In the genomic region with DNA sequence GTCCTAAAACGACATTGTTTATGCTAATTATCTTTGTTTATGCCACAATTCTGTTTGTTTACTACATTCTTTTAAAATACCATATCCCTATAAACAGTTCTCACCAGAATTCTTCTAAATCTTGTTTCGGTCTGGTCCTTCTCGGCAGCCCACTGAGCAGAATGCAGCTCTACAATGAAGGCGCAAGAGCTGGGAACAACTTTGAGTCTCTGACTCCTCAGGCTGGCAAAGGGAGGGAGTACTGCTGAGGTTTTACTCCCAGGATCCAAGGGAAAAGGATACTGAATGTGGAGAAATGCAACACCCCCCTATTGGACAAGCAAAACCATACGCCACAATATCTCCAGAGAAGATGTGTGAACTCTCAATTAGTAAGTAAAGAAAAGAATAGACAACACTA, we compare ENCODE assay signal across 1 cellular context.
TF ChIP-seq lines count a peak whose summit lies in the region.

No MANE protein-coding gene starts in this region.

TF ChIP-seq in WTC11, 78 proteins besides CTCF, POLR2A, EP300 and RAD21 (continued from another document):
- TF ChIP-seq, protein P1, sequence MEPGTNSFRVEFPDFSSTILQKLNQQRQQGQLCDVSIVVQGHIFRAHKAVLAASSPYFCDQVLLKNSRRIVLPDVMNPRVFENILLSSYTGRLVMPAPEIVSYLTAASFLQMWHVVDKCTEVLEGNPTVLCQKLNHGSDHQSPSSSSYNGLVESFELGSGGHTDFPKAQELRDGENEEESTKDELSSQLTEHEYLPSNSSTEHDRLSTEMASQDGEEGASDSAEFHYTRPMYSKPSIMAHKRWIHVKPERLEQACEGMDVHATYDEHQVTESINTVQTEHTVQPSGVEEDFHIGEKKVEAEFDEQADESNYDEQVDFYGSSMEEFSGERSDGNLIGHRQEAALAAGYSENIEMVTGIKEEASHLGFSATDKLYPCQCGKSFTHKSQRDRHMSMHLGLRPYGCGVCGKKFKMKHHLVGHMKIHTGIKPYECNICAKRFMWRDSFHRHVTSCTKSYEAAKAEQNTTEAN (CRISPR knock-in tag; IDR thresholded peaks at IDR 0.05) = no peak
- no peak for TF ChIP-seq E2F4 (CRISPR knock-in tag; IDR thresholded peaks at IDR 0.05; ENCODE audit: borderline replicate concordance, low read depth)
- no peak for TF ChIP-seq ZNF416 (CRISPR knock-in tag; IDR thresholded peaks at IDR 0.05)
- TF ChIP-seq IRF2 (CRISPR knock-in tag; IDR thresholded peaks at IDR 0.05; ENCODE audit: borderline replicate concordance, low read depth) = no peak
- TF ChIP-seq ZSCAN18 (CRISPR knock-in tag; IDR thresholded peaks at IDR 0.05) = no peak
- TF ChIP-seq, protein P2, sequence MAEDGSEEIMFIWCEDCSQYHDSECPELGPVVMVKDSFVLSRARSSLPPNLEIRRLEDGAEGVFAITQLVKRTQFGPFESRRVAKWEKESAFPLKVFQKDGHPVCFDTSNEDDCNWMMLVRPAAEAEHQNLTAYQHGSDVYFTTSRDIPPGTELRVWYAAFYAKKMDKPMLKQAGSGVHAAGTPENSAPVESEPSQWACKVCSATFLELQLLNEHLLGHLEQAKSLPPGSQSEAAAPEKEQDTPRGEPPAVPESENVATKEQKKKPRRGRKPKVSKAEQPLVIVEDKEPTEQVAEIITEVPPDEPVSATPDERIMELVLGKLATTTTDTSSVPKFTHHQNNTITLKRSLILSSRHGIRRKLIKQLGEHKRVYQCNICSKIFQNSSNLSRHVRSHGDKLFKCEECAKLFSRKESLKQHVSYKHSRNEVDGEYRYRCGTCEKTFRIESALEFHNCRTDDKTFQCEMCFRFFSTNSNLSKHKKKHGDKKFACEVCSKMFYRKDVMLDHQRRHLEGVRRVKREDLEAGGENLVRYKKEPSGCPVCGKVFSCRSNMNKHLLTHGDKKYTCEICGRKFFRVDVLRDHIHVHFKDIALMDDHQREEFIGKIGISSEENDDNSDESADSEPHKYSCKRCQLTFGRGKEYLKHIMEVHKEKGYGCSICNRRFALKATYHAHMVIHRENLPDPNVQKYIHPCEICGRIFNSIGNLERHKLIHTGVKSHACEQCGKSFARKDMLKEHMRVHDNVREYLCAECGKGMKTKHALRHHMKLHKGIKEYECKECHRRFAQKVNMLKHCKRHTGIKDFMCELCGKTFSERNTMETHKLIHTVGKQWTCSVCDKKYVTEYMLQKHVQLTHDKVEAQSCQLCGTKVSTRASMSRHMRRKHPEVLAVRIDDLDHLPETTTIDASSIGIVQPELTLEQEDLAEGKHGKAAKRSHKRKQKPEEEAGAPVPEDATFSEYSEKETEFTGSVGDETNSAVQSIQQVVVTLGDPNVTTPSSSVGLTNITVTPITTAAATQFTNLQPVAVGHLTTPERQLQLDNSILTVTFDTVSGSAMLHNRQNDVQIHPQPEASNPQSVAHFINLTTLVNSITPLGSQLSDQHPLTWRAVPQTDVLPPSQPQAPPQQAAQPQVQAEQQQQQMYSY (CRISPR knock-in tag; IDR thresholded peaks at IDR 0.05) = no peak
- TF ChIP-seq, protein P3, sequence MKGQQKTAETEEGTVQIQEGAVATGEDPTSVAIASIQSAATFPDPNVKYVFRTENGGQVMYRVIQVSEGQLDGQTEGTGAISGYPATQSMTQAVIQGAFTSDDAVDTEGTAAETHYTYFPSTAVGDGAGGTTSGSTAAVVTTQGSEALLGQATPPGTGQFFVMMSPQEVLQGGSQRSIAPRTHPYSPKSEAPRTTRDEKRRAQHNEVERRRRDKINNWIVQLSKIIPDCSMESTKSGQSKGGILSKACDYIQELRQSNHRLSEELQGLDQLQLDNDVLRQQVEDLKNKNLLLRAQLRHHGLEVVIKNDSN (CRISPR knock-in tag; IDR thresholded peaks at IDR 0.05) = no peak
- no peak for TF ChIP-seq PRRX2 (CRISPR knock-in tag; IDR thresholded peaks at IDR 0.05)
- no peak for TF ChIP-seq MXD4 (CRISPR knock-in tag; IDR thresholded peaks at IDR 0.05; ENCODE audit: borderline replicate concordance)
- TF ChIP-seq NR1H2 (CRISPR knock-in tag; IDR thresholded peaks at IDR 0.05) = no peak
- TF ChIP-seq GRHL2 (CRISPR knock-in tag; IDR thresholded peaks at IDR 0.05; ENCODE audit: insufficient replicate concordance, severe bottlenecking) = no peak
